Comparison of ENCODE assay signal across 9 cellular contexts in the genomic region with DNA sequence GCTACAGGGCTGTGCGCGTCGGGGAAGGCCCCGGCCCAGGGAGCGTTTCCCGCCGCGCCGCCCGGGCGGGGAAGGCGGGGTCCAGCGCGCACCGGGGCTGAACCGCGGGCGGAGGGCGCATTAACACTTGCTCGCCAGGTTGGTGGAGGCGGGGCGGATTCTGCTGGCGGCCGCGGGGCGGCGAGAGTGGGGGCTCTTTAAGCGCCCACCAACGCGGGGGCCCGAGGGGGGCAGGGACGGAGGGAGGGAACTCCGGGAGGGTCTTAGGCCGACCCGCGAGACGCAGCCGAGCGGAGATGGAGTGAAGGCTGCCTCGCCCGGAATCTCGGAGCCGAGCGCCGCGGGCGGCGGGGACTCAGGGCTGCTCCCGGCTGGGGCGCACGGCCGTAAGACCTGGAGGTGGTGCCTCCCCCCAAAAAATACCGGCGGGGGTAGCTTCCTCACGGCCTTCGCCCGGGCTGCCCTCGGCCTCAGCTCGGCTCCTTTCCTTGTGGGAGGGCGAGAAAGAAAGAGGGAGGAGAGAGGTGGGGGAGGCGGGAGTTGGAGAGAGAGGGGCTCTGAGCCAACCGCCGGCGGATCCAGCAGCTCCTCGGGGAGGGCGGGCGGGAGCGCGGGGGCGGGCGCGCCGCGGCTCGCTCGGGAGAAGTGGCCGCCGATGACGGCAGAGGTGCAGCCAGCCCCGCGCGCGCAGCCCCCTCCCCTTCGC. TPM values are rescaled to one million over a fixed set of nuclear protein-coding genes. Genes with fewer than 3 reads are reported as not detected.
DNase-seq lines count a peak whose midpoint lies in the region; ATAC-seq and TF ChIP-seq lines count a peak whose summit lies in the region.
"Had no signal": no experiment of that assay in that cellular context is flagged by ENCODE, and none has a peak within 500 bp of the region (broad histone marks: within the 10 kb centered on the region; RNA-seq: fewer than 3 reads in every experiment).

No MANE protein-coding gene starts in this region.

- peak overlapping the region; percentile 53; the same call in 1 of the 2 replicates for H3K9ac ChIP-seq in ES-I3 (ENCODE audit: low read depth, low read length)

- WGBS in prostate gland, result under 1% methylated on average over 83 of the region's 84 CpGs

- H3K27ac Mint-ChIP-seq in activated T-helper 1 cell treated with anti-CD3 and anti-CD28 coated beads, Interleukin-12 subunit alpha, Interleukin-12 subunit beta, Interleukin-2, Interleukin-4 antibody, amounts not matched to agents 30 ng/mL and 10 ng/mL and 1 ng/mL, durations not matched to agents 14 hours and 24 hours and 36 hours, result no peak overlapping the region

- DNase-seq in Peyer's patch (peak in 2 of 3 donors; percentile 20 to 73), foreskin fibroblast (peak; percentile 69 to 73), prostate gland (ENCODE audit: low spot score) (no peak), UCSD-AML1 (lab: John Stamatoyannopoulos, UW; ENCODE audit: unreplicated experiment) (no peak), OCI-M1 (lab: John Stamatoyannopoulos, UW) (no peak)
- DNase-seq in activated T-helper 1 cell treated with anti-CD3 and anti-CD28 coated beads, Interleukin-12 subunit alpha, Interleukin-12 subunit beta, Interleukin-2, Interleukin-4 antibody, amounts not matched to agents 30 ng/mL and 10 ng/mL and 1 ng/mL, durations not matched to agents 14 hours and 24 hours and 36 hours (ENCODE audit: low spot score), result no peak

- no peak overlapping the region for H3K4me3 Mint-ChIP-seq in activated T-helper 1 cell treated with anti-CD3 and anti-CD28 coated beads, Interleukin-12 subunit alpha, Interleukin-12 subunit beta, Interleukin-2, Interleukin-4 antibody, amounts not matched to agents 30 ng/mL and 10 ng/mL and 1 ng/mL, durations not matched to agents 14 hours and 24 hours and 36 hours

- no peak for TF ChIP-seq POLR2A in Peyer's patch (IDR thresholded peaks at IDR 0.05)
- no peak for TF ChIP-seq POLR2A in prostate gland (IDR thresholded peaks at IDR 0.05)

- peak overlapping the region; percentile 42 to 63 (median 60) for H3K4me3 ChIP-seq in Peyer's patch
- H3K4me3 ChIP-seq in foreskin fibroblast (ENCODE audit: low read depth in 1 of 2, low read length in 2 of 2), result peak overlapping the region; percentile 63 to 77
- H3K4me3 ChIP-seq in prostate gland, result peak overlapping the region; percentile 45 to 48

- H3K4me1 Mint-ChIP-seq in activated T-helper 1 cell treated with anti-CD3 and anti-CD28 coated beads, Interleukin-12 subunit alpha, Interleukin-12 subunit beta, Interleukin-2, Interleukin-4 antibody, amounts not matched to agents 30 ng/mL and 10 ng/mL and 1 ng/mL, durations not matched to agents 14 hours and 24 hours and 36 hours (ENCODE audit: low read depth), result peaks cover 32% of the 10 kb centered on the region

- intact Hi-C loops in prostate gland (cut with DNase I), result loop anchor here (2.0 to 5.0 kb wide), 2 partner anchors 167 to 208 kb away; no protein-coding TSS in a partner anchor
- intact Hi-C loops in activated T-helper 1 cell treated with anti-CD3 and anti-CD28 coated beads, Interleukin-12 subunit alpha, Interleukin-12 subunit beta, Interleukin-2, Interleukin-4 antibody, amounts not matched to agents 30 ng/mL and 10 ng/mL and 1 ng/mL, durations not matched to agents 14 hours and 24 hours and 36 hours (cut with micrococcal nuclease), result no loop called here

- H3K27me3 Mint-ChIP-seq in activated T-helper 1 cell treated with anti-CD3 and anti-CD28 coated beads, Interleukin-12 subunit alpha, Interleukin-12 subunit beta, Interleukin-2, Interleukin-4 antibody, amounts not matched to agents 30 ng/mL and 10 ng/mL and 1 ng/mL, durations not matched to agents 14 hours and 24 hours and 36 hours (ENCODE audit: insufficient read depth), result peaks cover 62% of the 10 kb centered on the region

- no peaks in the 10 kb centered on the region for H3K9me3 ChIP-seq in ES-I3 (ENCODE audit: control insufficient read depth, insufficient read depth, low read length)
- no peaks in the 10 kb centered on the region for H3K9me3 ChIP-seq in Peyer's patch
- H3K9me3 ChIP-seq in prostate gland, result no peaks in the 10 kb centered on the region

- ATAC-seq in GM19035 (IDR thresholded peaks at IDR 0.05; ENCODE audit: unreplicated experiment), result no peak

- H3K27me3 ChIP-seq in Peyer's patch (peaks cover 0 to 5% of the 10 kb centered on the region in 2 donors), prostate gland (replicated peaks; ENCODE audit: insufficient read depth) (peaks cover 43% of the 10 kb centered on the region)

- H3K4me1 ChIP-seq in ES-I3 (ENCODE audit: insufficient read depth, low read length) (peaks cover 11% of the 10 kb centered on the region; the same call in 1 of the 2 replicates), Peyer's patch (peaks cover 0 to 19% (median 9%) of the 10 kb centered on the region in 4 donors), prostate gland (replicated peaks) (peaks cover 8% of the 10 kb centered on the region)

- TF ChIP-seq CTCF in Peyer's patch (IDR thresholded peaks at IDR 0.05), result no peak
- no peak for TF ChIP-seq CTCF in foreskin fibroblast (IDR thresholded peaks at IDR 0.05; ENCODE audit: low read depth, low read length)
- no peak for TF ChIP-seq CTCF in prostate gland (IDR thresholded peaks at IDR 0.05)

- peaks cover 3% of the 10 kb centered on the region for H3K36me3 Mint-ChIP-seq in activated T-helper 1 cell treated with anti-CD3 and anti-CD28 coated beads, Interleukin-12 subunit alpha, Interleukin-12 subunit beta, Interleukin-2, Interleukin-4 antibody, amounts not matched to agents 30 ng/mL and 10 ng/mL and 1 ng/mL, durations not matched to agents 14 hours and 24 hours and 36 hours (ENCODE audit: low read depth)

- H3K36me3 ChIP-seq in ES-I3 (ENCODE audit: insufficient read depth, low read length) (no peaks in the 10 kb centered on the region), Peyer's patch (peaks cover 0 to 4% (median 0%) of the 10 kb centered on the region in 3 donors), prostate gland (no peaks in the 10 kb centered on the region)

- no peaks in the 10 kb centered on the region for H3K9me3 Mint-ChIP-seq in activated T-helper 1 cell treated with anti-CD3 and anti-CD28 coated beads, Interleukin-12 subunit alpha, Interleukin-12 subunit beta, Interleukin-2, Interleukin-4 antibody, amounts not matched to agents 30 ng/mL and 10 ng/mL and 1 ng/mL, durations not matched to agents 14 hours and 24 hours and 36 hours
- H3K9me3 Mint-ChIP-seq: T-helper 1 cell treated with Interleukin-12 subunit alpha and Interleukin-12 subunit beta and Interleukin-4 antibody, amounts not matched to agents 30 μg/mL and 1 μg/mL, for 36 hours had no signal

- H3K27ac ChIP-seq in Peyer's patch (peak overlapping the region; percentile 70 to 99 (median 86)), prostate gland (peak overlapping the region; percentile 86 to 87)

RNA-seq across cellular contexts. Expression of a gene that starts 0.4 kb away (rescaled TPM):
- total RNA-seq in Peyer's patch, result 10 to 100 TPM in 2 of 4 donors, 1 to 10 TPM in 2; 4.4 to 36.3 (median 9.0) TPM
- 1 to 10 TPM; 5.3 to 6.9 TPM for total RNA-seq in prostate gland
- total RNA-seq in activated T-helper 1 cell treated with anti-CD3 and anti-CD28 coated beads, Interleukin-12 subunit alpha, Interleukin-12 subunit beta, Interleukin-2, Interleukin-4 antibody, amounts not matched to agents 30 ng/mL and 10 ng/mL and 1 ng/mL, durations not matched to agents 14 hours and 24 hours and 36 hours, result not detected in 2 replicates

RNA-seq across cellular contexts. Expression of a gene that starts 45.1 kb away (rescaled TPM):
- total RNA-seq in Peyer's patch (10 to 100 TPM; 18.2 to 35.4 (median 21.9) TPM), prostate gland (10 to 100 TPM; 23.7 to 43.8 TPM)
- 30.6 and 31.8 TPM in 2 replicates for total RNA-seq in activated T-helper 1 cell treated with anti-CD3 and anti-CD28 coated beads, Interleukin-12 subunit alpha, Interleukin-12 subunit beta, Interleukin-2, Interleukin-4 antibody, amounts not matched to agents 30 ng/mL and 10 ng/mL and 1 ng/mL, durations not matched to agents 14 hours and 24 hours and 36 hours

RNA-seq across cellular contexts. Expression of a gene that starts 56.7 kb away (rescaled TPM):
- total RNA-seq in Peyer's patch (1 to 10 TPM in 1 of 4 donors, under 1 TPM in 1, not detected in 2; 0.40 to 1.5 TPM), prostate gland (1 to 10 TPM in 1 of 2 donors, under 1 TPM in 1; 0.41 to 6.5 TPM)
- not detected in 2 replicates for total RNA-seq in activated T-helper 1 cell treated with anti-CD3 and anti-CD28 coated beads, Interleukin-12 subunit alpha, Interleukin-12 subunit beta, Interleukin-2, Interleukin-4 antibody, amounts not matched to agents 30 ng/mL and 10 ng/mL and 1 ng/mL, durations not matched to agents 14 hours and 24 hours and 36 hours

Comparison
In these comparisons a context has a peak if more than half of its experiments do, and no peak if none do; other contexts are left out.
1. DNase-seq: peak in Peyer's patch (2 of 3) and foreskin fibroblast (2 of 2); none in prostate gland (single experiment), activated T-helper 1 cell treated with anti-CD3 and anti-CD28 coated beads, Interleukin-12 subunit alpha, Interleukin-12 subunit beta, Interleukin-2, Interleukin-4 antibody, amounts not matched to agents 30 ng/mL and 10 ng/mL and 1 ng/mL, durations not matched to agents 14 hours and 24 hours and 36 hours (single experiment), UCSD-AML1 (single experiment) and OCI-M1 (single experiment).
2. Peak in every context shown above with its lines, with median percentiles within 50 percentile points of each other: H3K4me3 ChIP-seq.